Comparison of ENCODE assay signal across 19 cellular contexts in the genomic region with DNA sequence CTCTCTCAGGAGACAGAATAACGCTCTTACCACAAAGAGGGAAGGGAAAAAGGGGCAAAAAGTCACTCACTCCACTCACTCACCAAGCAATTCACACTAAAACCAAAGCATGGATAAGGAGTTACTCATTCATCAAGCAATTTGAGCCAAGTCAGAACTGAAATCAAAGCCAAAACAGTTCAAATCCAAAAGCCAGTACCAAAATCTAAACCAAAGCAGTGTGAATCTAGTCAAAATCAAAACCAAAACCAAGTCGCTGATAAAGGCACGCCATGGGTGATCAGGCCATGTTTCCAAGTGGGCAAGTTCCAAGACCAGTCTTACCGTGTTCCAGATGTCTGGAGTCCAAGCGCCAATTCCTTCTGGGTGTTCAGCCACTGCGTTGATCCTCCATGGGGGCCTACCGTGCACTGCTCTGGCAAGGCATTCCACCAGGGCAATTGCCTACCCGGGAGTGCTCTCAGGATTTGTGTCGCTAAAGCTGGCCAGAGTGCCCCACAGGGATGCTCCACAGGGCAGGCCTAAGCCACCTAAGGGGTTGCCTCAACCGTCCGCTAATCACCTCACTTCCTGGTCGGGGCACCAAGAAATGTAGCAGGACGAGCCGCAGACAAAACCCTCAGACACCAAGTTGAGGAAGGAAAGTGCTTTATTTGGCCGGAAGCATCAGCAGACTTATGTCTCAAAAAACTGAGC.
"Had no signal": no experiment of that assay in that cellular context is flagged by ENCODE, and none has a peak within 500 bp of the region (broad histone marks: within the 10 kb centered on the region; RNA-seq: fewer than 3 reads in every experiment).

No MANE protein-coding gene starts in this region.

- H3K9me3 Mint-ChIP-seq: central memory CD8-positive, alpha-beta T cell had no signal

- H3K4me3 ChIP-seq: adrenal gland, body of pancreas, heart left ventricle, mucosa of descending colon, stomach had no signal

- FAIRE-seq: islet of Langerhans, urothelium cell line had no signal

- H3K4me1 ChIP-seq: adrenal gland, body of pancreas, stomach had no signal

- H3K4me1 Mint-ChIP-seq: activated naive CD4-positive, alpha-beta T cell treated with anti-CD3 and anti-CD28 coated beads, Interleukin-2, amount 10 ng/mL, durations not matched to agents 7 days and 5 days; central memory CD8-positive, alpha-beta T cell; nephron had no signal

- ATAC-seq: activated T-cell treated with anti-CD3 and anti-CD28 coated beads, Interleukin-2, amount 50 U/mL, for 72 hours; body of pancreas; effector memory CD8-positive, alpha-beta T cell; heart left ventricle; mucosa of descending colon had no signal

- H3K36me3 ChIP-seq: adrenal gland, heart left ventricle, stomach had no signal

- H3K27ac ChIP-seq: adrenal gland, body of pancreas, stomach had no signal

- H3K27me3 ChIP-seq: adrenal gland, body of pancreas, heart left ventricle, stomach had no signal

- H3K27ac Mint-ChIP-seq: activated naive CD4-positive, alpha-beta T cell treated with anti-CD3 and anti-CD28 coated beads, Interleukin-2, amount 10 ng/mL, durations not matched to agents 7 days and 5 days; activated T-cell treated with anti-CD3 and anti-CD28 coated beads, Interleukin-2, amount 50 U/mL, for 72 hours; effector memory CD8-positive, alpha-beta T cell had no signal

- H3K27me3 Mint-ChIP-seq: central memory CD8-positive, alpha-beta T cell had no signal

- DNase-seq: activated CD4-positive, alpha-beta T cell treated with anti-CD3 and anti-CD28 coated beads, Interleukin-2, amount 50 U/mL, for 4 hours; activated CD4-positive, CD25-positive, alpha-beta regulatory T cell treated with anti-CD3 and anti-CD28 coated beads, Interleukin-2, amount 50 U/mL, for 72 hours; activated naive CD4-positive, alpha-beta T cell treated with anti-CD3 and anti-CD28 coated beads, Interleukin-2, amount 10 ng/mL, durations not matched to agents 7 days and 5 days; activated T-cell treated with anti-CD3 and anti-CD28 coated beads, Interleukin-2, amount 50 U/mL, for 72 hours; adrenal gland; body of pancreas; effector memory CD8-positive, alpha-beta T cell; foreskin fibroblast; heart left ventricle; mammary epithelial cell; mucosa of descending colon; stimulated activated CD4-positive, alpha-beta T cell treated with anti-CD3 and anti-CD28 coated beads, Interleukin-15, amount 100 ng/mL, for 24 hours; stimulated activated CD4-positive, alpha-beta T cell treated with anti-CD3 and anti-CD28 coated beads, Interleukin-4, amount 100 ng/mL, for 24 hours; stomach; T-helper 9 cell had no signal

- H3K36me3 Mint-ChIP-seq: activated naive CD4-positive, alpha-beta T cell treated with anti-CD3 and anti-CD28 coated beads, Interleukin-2, amount 10 ng/mL, durations not matched to agents 7 days and 5 days had no signal

- H3K4me3 Mint-ChIP-seq: activated T-cell treated with anti-CD3 and anti-CD28 coated beads, Interleukin-2, amount 50 U/mL, for 72 hours; central memory CD8-positive, alpha-beta T cell; effector memory CD8-positive, alpha-beta T cell; nephron had no signal
